ENCODE assay signal across 29 cellular contexts in genomic region chr2:226776104-226776503, GRCh38.
"Had no signal": no experiment of that assay in that cellular context is flagged by ENCODE, and none has a peak within 500 bp of the region (broad histone marks: within the 10 kb centered on the region; RNA-seq: fewer than 3 reads in every experiment).

No MANE protein-coding gene starts in this region.

- DNase-seq: hypothalamus; immature natural killer cell; kidney; left colon; left lung; lower lobe of right lung; mammary epithelial cell; mesenchymal stem cell; naive thymus-derived CD8-positive, alpha-beta T cell; nucleus accumbens; pancreas; posterior cingulate gyrus; right lobe of liver; stimulated activated CD4-positive, alpha-beta T cell treated with anti-CD3 and anti-CD28 coated beads, Interleukin-12 subunit alpha, Interleukin-12 subunit beta, amount 100 ng/mL, for 4 hours; stimulated activated CD4-positive, alpha-beta T cell treated with anti-CD3 and anti-CD28 coated beads, Interleukin-15, amount 100 ng/mL, for 24 hours; stimulated activated CD4-positive, alpha-beta T cell treated with anti-CD3 and anti-CD28 coated beads, Interleukin-2, amount 100 ng/mL, for 24 hours; stimulated activated CD4-positive, alpha-beta T cell treated with anti-CD3 and anti-CD28 coated beads, Interleukin-4, amount 100 ng/mL, for 1 hour; stimulated activated naive B cell treated with anti-CD40 and anti-IgM and Interleukin-4, amounts not matched to agents 10 μg/mL and 1 μg/mL and 100 μg/mL, for 72 hours; stimulated activated naive CD8-positive, alpha-beta T cell treated with anti-CD3 and anti-CD28 coated beads, Interleukin-15, Interleukin-2, amounts not matched to agents 100 U/mL and 50 U/mL, for 24 hours; stomach; tibial artery; trophoblast cell; upper lobe of right lung; uterus had no signal

- H3K36me3 ChIP-seq: left lung, lower lobe of right lung, pancreas, right atrium auricular region, suprapubic skin, thoracic aorta, upper lobe of right lung, uterus had no signal

- H3K27me3 ChIP-seq: left lung, pancreas, right atrium auricular region, right lobe of liver, stomach, suprapubic skin, tibial artery, upper lobe of right lung, uterus had no signal

- FAIRE-seq: islet of Langerhans, kidney, pancreas had no signal

- H3K27ac ChIP-seq: left lung, lower lobe of right lung, pancreas, right atrium auricular region, right lobe of liver, skin epidermis, stomach, suprapubic skin, thoracic aorta, tibial artery, upper lobe of right lung, uterus had no signal

- H3K4me3 ChIP-seq: left lung, lower lobe of right lung, pancreas, right atrium auricular region, right lobe of liver, skin epidermis, stomach, suprapubic skin, thoracic aorta, tibial artery, upper lobe of right lung, uterus had no signal

- ATAC-seq: left colon; left lung; lower lobe of right lung; naive thymus-derived CD8-positive, alpha-beta T cell; pancreas; stimulated activated naive B cell treated with anti-CD40 and anti-IgM and Interleukin-4, amounts not matched to agents 10 μg/mL and 1 μg/mL and 100 μg/mL, for 72 hours; stimulated activated naive CD8-positive, alpha-beta T cell treated with anti-CD3 and anti-CD28 coated beads, Interleukin-15, Interleukin-2, amounts not matched to agents 100 U/mL and 50 U/mL, for 24 hours; upper lobe of right lung had no signal

- H3K9me3 ChIP-seq: pancreas, right lobe of liver, suprapubic skin, thoracic aorta, tibial artery, upper lobe of right lung had no signal
